ENCODE assay signal across 8 cellular contexts in genomic region chr1:205750683-205751651, GRCh38. TPM values are rescaled to one million over a fixed set of nuclear protein-coding genes. Genes with fewer than 3 reads are reported as not detected.
DNase-seq lines count a peak whose midpoint lies in the region; ATAC-seq and TF ChIP-seq lines count a peak whose summit lies in the region.

No MANE protein-coding gene starts in this region.

- no peaks in the 10 kb centered on the region for H3K9me3 ChIP-seq in right atrium auricular region

- peak overlapping the region; percentile 99 to 100 for H3K27ac ChIP-seq in right atrium auricular region

- peak overlapping the region; percentile 98 for H3K27ac Mint-ChIP-seq in activated B cell treated with CpG ODN at 0.5 μM for 24 hours
- H3K27ac Mint-ChIP-seq in stimulated activated naive CD8-positive, alpha-beta T cell treated with anti-CD3 and anti-CD28 coated beads, Interleukin-15, amount 100 ng/mL, for 72 hours: peak overlapping the region; percentile 99 to 100

- POLR2A ChIA-PET in activated B cell treated with CpG ODN at 0.5 μM for 24 hours (lab: Charles Lee): interaction anchor here (4.7 kb wide), 1 partner anchor 22 kb away, joined by 162 read pairs; the partner anchor contains the start of gene RAB29

- intact Hi-C loops in Right ventricle myocardium inferior (cut with DNase I): no loop called here
- intact Hi-C loops in activated B cell treated with CpG ODN at 0.5 μM for 24 hours (cut with micrococcal nuclease): loop anchor here (1.0 kb wide), 2 partner anchors 24 to 62 kb away; partner anchors contain the start of genes RAB29 and SLC41A1

- no peaks in the 10 kb centered on the region for H3K9me3 Mint-ChIP-seq in activated B cell treated with CpG ODN at 0.5 μM for 24 hours
- H3K9me3 Mint-ChIP-seq in stimulated activated naive CD8-positive, alpha-beta T cell treated with anti-CD3 and anti-CD28 coated beads, Interleukin-15, amount 100 ng/mL, for 72 hours: no peaks in the 10 kb centered on the region

- H3K4me3 Mint-ChIP-seq in activated B cell treated with CpG ODN at 0.5 μM for 24 hours: peak overlapping the region; percentile 96
- H3K4me3 Mint-ChIP-seq in stimulated activated naive CD8-positive, alpha-beta T cell treated with anti-CD3 and anti-CD28 coated beads, Interleukin-15, amount 100 ng/mL, for 72 hours: peak overlapping the region; percentile 86 to 93

- peaks cover 29% of the 10 kb centered on the region for H3K36me3 Mint-ChIP-seq in activated B cell treated with CpG ODN at 0.5 μM for 24 hours (ENCODE audit: low read depth)

- H3K4me1 Mint-ChIP-seq in activated B cell treated with CpG ODN at 0.5 μM for 24 hours: peaks cover 38% of the 10 kb centered on the region
- H3K4me1 Mint-ChIP-seq in stimulated activated naive CD8-positive, alpha-beta T cell treated with anti-CD3 and anti-CD28 coated beads, Interleukin-15, amount 100 ng/mL, for 72 hours: peaks cover 42% of the 10 kb centered on the region

- CTCF ChIA-PET in activated B cell treated with CpG ODN at 0.5 μM for 24 hours (lab: Charles Lee): interaction anchor here (1.0 kb wide), 1 partner anchor 24 kb away, joined by 3 read pairs; the partner anchor contains the start of gene RAB29

- ATAC-seq in Right ventricle myocardium inferior (no peak), activated B cell treated with CpG ODN at 0.5 μM for 24 hours (ENCODE audit: low read depth) (no peak)
- ATAC-seq in stimulated activated naive CD8-positive, alpha-beta T cell treated with anti-CD3 and anti-CD28 coated beads, Interleukin-15, amount 100 ng/mL, for 72 hours: no peak

- no peaks in the 10 kb centered on the region for H3K27me3 ChIP-seq in right atrium auricular region

- DNase-seq in right atrium auricular region (ENCODE audit: low spot score) (no peak), Right ventricle myocardium inferior (ENCODE audit: missing footprints) (no peak), activated B cell treated with CpG ODN at 0.5 μM for 24 hours (no peak), iPS DF 19.7 (ENCODE audit: low read depth, low spot score) (peak; percentile 50), NCI-H187 treated with DMSO at 0.1 percent for 48 hours (lab: John Stamatoyannopoulos, UW) (no peak), Kasumi-1 (lab: John Stamatoyannopoulos, UW) (no peak)
- no peak for DNase-seq in stimulated activated naive CD8-positive, alpha-beta T cell treated with anti-CD3 and anti-CD28 coated beads, Interleukin-15, amount 100 ng/mL, for 72 hours
- DNase-seq in stimulated activated naive CD4-positive, alpha-beta T cell treated with Interleukin-2 at 50 U/mL for 16 hours (lab: John Stamatoyannopoulos, UW): no peak

- H3K27me3 Mint-ChIP-seq in activated B cell treated with CpG ODN at 0.5 μM for 24 hours: no peaks in the 10 kb centered on the region
- no peaks in the 10 kb centered on the region for H3K27me3 Mint-ChIP-seq in stimulated activated naive CD8-positive, alpha-beta T cell treated with anti-CD3 and anti-CD28 coated beads, Interleukin-15, amount 100 ng/mL, for 72 hours

- TF ChIP-seq CTCF in right atrium auricular region (IDR thresholded peaks at IDR 0.05) (no peak), activated B cell treated with CpG ODN at 0.5 μM for 24 hours (IDR thresholded peaks at IDR 0.05) (no peak)

- H3K4me1 ChIP-seq in right atrium auricular region: peaks cover 0 to 21% of the 10 kb centered on the region in 2 donors

- peak overlapping the region; percentile 92 to 97 for H3K4me3 ChIP-seq in right atrium auricular region

- H3K36me3 ChIP-seq in right atrium auricular region: no peaks in the 10 kb centered on the region

RNA-seq across cellular contexts. Expression of gene NUCKS1, which starts 1.0 kb away (rescaled TPM):
- total RNA-seq in right atrium auricular region (100 to 1,000 TPM; 109 to 128 TPM), Right ventricle myocardium inferior (185 TPM), activated B cell treated with CpG ODN at 0.5 μM for 24 hours (113 and 130 TPM in 2 replicates)

RNA-seq across cellular contexts. Expression of gene RAB29, which starts 24.3 kb away (rescaled TPM):
- total RNA-seq in right atrium auricular region: 10 to 100 TPM; 17.7 to 18.6 TPM
- total RNA-seq in Right ventricle myocardium inferior: 16.6 TPM
- total RNA-seq in activated B cell treated with CpG ODN at 0.5 μM for 24 hours: 149 and 156 TPM in 2 replicates
